1 cellular context compared by ENCODE assay signal in the genomic region with DNA sequence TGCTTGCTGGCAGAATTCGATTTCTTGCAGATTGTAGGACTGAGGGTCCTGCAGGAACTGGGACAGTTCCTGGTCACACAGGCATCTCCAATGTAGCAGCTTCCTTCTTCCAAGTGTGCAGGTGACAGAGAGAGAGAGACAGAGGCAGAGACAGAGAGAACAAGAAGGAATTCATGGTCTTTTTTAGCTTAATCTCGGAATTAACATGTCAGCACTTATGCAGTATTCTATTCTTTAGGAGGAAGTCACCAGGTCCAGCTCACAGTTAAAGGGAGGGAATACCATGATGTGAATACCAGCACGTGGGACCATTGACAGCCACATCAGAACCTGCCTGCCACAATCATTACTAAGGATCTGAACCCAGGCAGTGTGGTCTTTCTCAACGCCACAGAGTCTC.
TF ChIP-seq lines count a peak whose summit lies in the region.

No MANE protein-coding gene starts in this region.

TF ChIP-seq in IMR-90, 13 proteins besides CTCF, POLR2A, EP300 and RAD21 (continued from another document):
- TF ChIP-seq, protein P1, sequence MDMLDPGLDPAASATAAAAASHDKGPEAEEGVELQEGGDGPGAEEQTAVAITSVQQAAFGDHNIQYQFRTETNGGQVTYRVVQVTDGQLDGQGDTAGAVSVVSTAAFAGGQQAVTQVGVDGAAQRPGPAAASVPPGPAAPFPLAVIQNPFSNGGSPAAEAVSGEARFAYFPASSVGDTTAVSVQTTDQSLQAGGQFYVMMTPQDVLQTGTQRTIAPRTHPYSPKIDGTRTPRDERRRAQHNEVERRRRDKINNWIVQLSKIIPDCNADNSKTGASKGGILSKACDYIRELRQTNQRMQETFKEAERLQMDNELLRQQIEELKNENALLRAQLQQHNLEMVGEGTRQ (IDR thresholded peaks at IDR 0.05; ENCODE audit: low read depth, low read length): no peak
- no peak for TF ChIP-seq BHLHE40 (IDR thresholded peaks at IDR 0.05; ENCODE audit: low read depth, low read length)
- no peak for TF ChIP-seq SMC3 (IDR thresholded peaks at IDR 0.05; ENCODE audit: low read depth, low read length)
- TF ChIP-seq NFE2L2 (IDR thresholded peaks at IDR 0.05; ENCODE audit: low read depth, low read length): no peak
- peak; percentile 44; the same call in 1 of the 2 replicates for TF ChIP-seq MAFK (IDR thresholded peaks at IDR 0.05; ENCODE audit: low read depth, low read length)
- TF ChIP-seq CEBPB (IDR thresholded peaks at IDR 0.05; ENCODE audit: low read depth, low read length): no peak
- no peak for TF ChIP-seq RFX5 (IDR thresholded peaks at IDR 0.05; ENCODE audit: low read depth, low read length)
